21 cellular contexts compared by ENCODE assay signal in genomic region chr17:36851230-36851629, GRCh38.
DNase-seq lines count a peak whose midpoint lies in the region; TF ChIP-seq lines count a peak whose summit lies in the region.
"Had no signal": no experiment of that assay in that cellular context is flagged by ENCODE, and none has a peak within 500 bp of the region (broad histone marks: within the 10 kb centered on the region; RNA-seq: fewer than 3 reads in every experiment).

No MANE protein-coding gene starts in this region.

- BruUV-seq in mammary epithelial cell (replicated peaks; lab: Mats Ljungman, UMichigan) = no TSS peak

- H2BK5ac ChIP-seq in mesendoderm (ENCODE audit: low read length) = peak overlapping the region; percentile 90

- H3K23ac ChIP-seq in mesendoderm (ENCODE audit: low read length) = peak overlapping the region; percentile 83

- H3K4me1 Mint-ChIP-seq in neural progenitor cell = peaks cover 10% of the 10 kb centered on the region

- no peaks in the 10 kb centered on the region for H3F3A ChIP-seq in neural progenitor cell (ENCODE audit: low read depth)

- peaks cover 20% of the 10 kb centered on the region for H3K27me3 Mint-ChIP-seq in neural progenitor cell (ENCODE audit: insufficient read depth, low read depth)
- H3K27me3 Mint-ChIP-seq: activated CD4-positive, alpha-beta T cell treated with anti-CD3 and anti-CD28 coated beads, Interleukin-2, amount 10 ng/mL, durations not matched to agents 24 days and 14 days had no signal

- H2AK5ac ChIP-seq in mesendoderm (ENCODE audit: low read length) = peak overlapping the region; percentile 99

- H3K4me3 ChIP-seq in mammary epithelial cell (replicated peaks in 1 of 3; ENCODE audit: insufficient read depth in 1 of 3, low read depth in 2 of 3, low read length in 3 of 3) (no peak overlapping the region), mesendoderm (ENCODE audit: low read length) (no peak overlapping the region), neural progenitor cell (no peak overlapping the region)
- H3K4me3 ChIP-seq: left lung, prostate gland had no signal

- H2BK15ac ChIP-seq in mesendoderm (replicated peaks; ENCODE audit: low read depth) = no peak overlapping the region

- in situ Hi-C loops in mammary epithelial cell (cut with MboI; ENCODE audit: low sequenced_read_pairs in 2 of 2) = no loop called here

- no peaks in the 10 kb centered on the region for H3K9me3 Mint-ChIP-seq in neural progenitor cell
- H3K9me3 Mint-ChIP-seq: activated naive CD8-positive, alpha-beta T cell treated with anti-CD3 and anti-CD28 coated beads, Interleukin-2, amount 50 U/mL, for 24 hours; CD8-positive, alpha-beta memory T cell had no signal

- H3K4ac ChIP-seq in mesendoderm (ENCODE audit: low read depth, low read length) = peak overlapping the region; percentile 96

- H3K27ac ChIP-seq in mammary epithelial cell (ENCODE audit: insufficient read depth, low read depth, low read length) (no peak overlapping the region), mesendoderm (ENCODE audit: low read depth, low read length) (peak overlapping the region; percentile 87), neural progenitor cell (no peak overlapping the region), caudate nucleus (ENCODE audit: low read depth, low read length) (no peak overlapping the region)
- H3K27ac ChIP-seq: left lung, prostate gland had no signal

- H3K9ac ChIP-seq in mammary epithelial cell (ENCODE audit: insufficient read depth, low read length) = no peak overlapping the region
- H3K9ac ChIP-seq in mesendoderm (ENCODE audit: low read length) = peak overlapping the region; percentile 26
- no peak overlapping the region for H3K9ac ChIP-seq in neural progenitor cell

- no peak overlapping the region for H3K27ac Mint-ChIP-seq in neural progenitor cell
- H3K27ac Mint-ChIP-seq: activated naive CD8-positive, alpha-beta T cell treated with anti-CD3 and anti-CD28 coated beads, Interleukin-2, amount 50 U/mL, for 24 hours; CD8-positive, alpha-beta memory T cell had no signal

- peak overlapping the region; percentile 1 for H3K4me2 ChIP-seq in mammary epithelial cell (ENCODE audit: insufficient read depth, low read depth, low read length)
- H3K4me2 ChIP-seq in mesendoderm (ENCODE audit: low read length) = no peak overlapping the region
- no peak overlapping the region for H3K4me2 ChIP-seq in neural progenitor cell

- H3K36me3 ChIP-seq in mammary epithelial cell (ENCODE audit: insufficient read depth, low read length) (no peaks in the 10 kb centered on the region), mesendoderm (ENCODE audit: control insufficient read depth, insufficient read depth, low read length) (no peaks in the 10 kb centered on the region), neural progenitor cell (no peaks in the 10 kb centered on the region)
- H3K36me3 ChIP-seq: left lung, prostate gland had no signal

- H3K4me3 Mint-ChIP-seq in neural progenitor cell = no peak overlapping the region
- H3K4me3 Mint-ChIP-seq: activated naive CD8-positive, alpha-beta T cell treated with anti-CD3 and anti-CD28 coated beads, Interleukin-2, amount 50 U/mL, for 24 hours; CD8-positive, alpha-beta memory T cell; naive thymus-derived CD4-positive, alpha-beta T cell had no signal

- dilution Hi-C loops in mammary epithelial cell (cut with HindIII; ENCODE audit: low sequenced_read_pairs) = no loop called here

- no peaks in the 10 kb centered on the region for H3K79me1 ChIP-seq in mesendoderm (ENCODE audit: low read length)

- H3K18ac ChIP-seq in mesendoderm (ENCODE audit: low read length) = peak overlapping the region; percentile 28

- H4K20me1 ChIP-seq in mammary epithelial cell (ENCODE audit: insufficient read depth, low read length) (no peaks in the 10 kb centered on the region), neural progenitor cell (ENCODE audit: low read depth) (no peaks in the 10 kb centered on the region)

- no peaks in the 10 kb centered on the region for H3K27me3 ChIP-seq in mammary epithelial cell (ENCODE audit: insufficient read depth, low read length)
- H3K27me3 ChIP-seq in mesendoderm (ENCODE audit: insufficient read depth, low read length, poor library complexity) = no peaks in the 10 kb centered on the region
- no peaks in the 10 kb centered on the region for H3K27me3 ChIP-seq in neural progenitor cell

- H3K36me3 Mint-ChIP-seq in neural progenitor cell = no peaks in the 10 kb centered on the region
- H3K36me3 Mint-ChIP-seq: CD8-positive, alpha-beta memory T cell; naive thymus-derived CD4-positive, alpha-beta T cell had no signal

- H3K79me2 ChIP-seq in mammary epithelial cell (ENCODE audit: insufficient read depth, low read length) = no peaks in the 10 kb centered on the region
- no peaks in the 10 kb centered on the region for H3K79me2 ChIP-seq in mesendoderm (ENCODE audit: control insufficient read depth, insufficient read depth, low read length)
- H3K79me2 ChIP-seq in neural progenitor cell (ENCODE audit: low read depth) = no peaks in the 10 kb centered on the region

- peak overlapping the region; percentile 88 for H3K56ac ChIP-seq in mesendoderm (ENCODE audit: low read length)

- H2BK120ac ChIP-seq in mesendoderm (ENCODE audit: low read depth, low read length) = peak overlapping the region; percentile 7

- WGBS in mammary epithelial cell (ENCODE audit: low coverage, missing lambda C conversion rate) = 66% methylated on average over 7 of the region's 7 CpGs
- WGBS in mesendoderm (ENCODE audit: extremely low coverage, insufficient coverage, low lambda C conversion rate) = no CpG with 5 or more reads among the region's 7 CpGs

- CTCF ChIA-PET in mammary epithelial cell (lab: Charles Lee; ENCODE audit: low non-redundant PET) = no interaction called here

- no peaks in the 10 kb centered on the region for H3K9me3 ChIP-seq in mammary epithelial cell (replicated peaks; ENCODE audit: insufficient read depth, low read length)
- H3K9me3 ChIP-seq in neural progenitor cell (ENCODE audit: low read depth) = no peaks in the 10 kb centered on the region
- H3K9me3 ChIP-seq: left lung, prostate gland had no signal

- H2AFZ ChIP-seq in mammary epithelial cell (ENCODE audit: low read depth, low read length) (no peak overlapping the region), neural progenitor cell (replicated peaks) (no peak overlapping the region)

- DNase-seq in GM04503 (ENCODE audit: low read depth) (peak; percentile 8), LoVo (ENCODE audit: low spot score) (peak; percentile 64), mammary epithelial cell (peak; percentile 43), mesendoderm (no peak), neural progenitor cell (ENCODE audit: low spot score) (no peak), GM03348 (ENCODE audit: low spot score) (no peak), caudate nucleus (lab: John Stamatoyannopoulos, UW) (no peak)
- DNase-seq: activated CD4-positive, alpha-beta T cell treated with anti-CD3 and anti-CD28 coated beads, Interleukin-2, amount 10 ng/mL, durations not matched to agents 24 days and 14 days; activated naive CD8-positive, alpha-beta T cell treated with anti-CD3 and anti-CD28 coated beads, Interleukin-2, amount 50 U/mL, for 24 hours; CD8-positive, alpha-beta memory T cell; erythroblast; GF-D8; hypothalamus; left lung; naive thymus-derived CD4-positive, alpha-beta T cell; NCI-H2029 treated with DMSO at 0.1 percent for 48 hours; NCI-H69; Right ventricle myocardium superior; stimulated activated CD4-positive, alpha-beta T cell treated with anti-CD3 and anti-CD28 coated beads, Interleukin-12 subunit alpha, Interleukin-12 subunit beta, amount 100 ng/mL, for 4 hours; T-helper 9 cell had no signal

- intact Hi-C loops in mammary epithelial cell (cut with micrococcal nuclease) = loop anchor here (10.0 kb wide), 1 partner anchor 634 kb away; the partner anchor contains the start of gene DUSP14

- H4K8ac ChIP-seq in mesendoderm (ENCODE audit: low read depth, low read length) = no peak overlapping the region

- peak overlapping the region; percentile 71 for H4K5ac ChIP-seq in mesendoderm (ENCODE audit: low read length)

- no peak for TF ChIP-seq CTCF in mammary epithelial cell (conservative IDR thresholded peaks at IDR 0.05 in 1 of 2, IDR thresholded peaks at IDR 0.05 in 1 of 2; ENCODE audit: extremely low read depth in 1 of 2, insufficient read depth in 1 of 2, low read depth in 1 of 2, low read length in 2 of 2)
- no peak for TF ChIP-seq CTCF in neural progenitor cell (IDR thresholded peaks at IDR 0.05)

- H3K4me1 ChIP-seq in mammary epithelial cell (ENCODE audit: insufficient read depth, low read length) (peaks cover 34% of the 10 kb centered on the region), mesendoderm (ENCODE audit: control insufficient read depth, low read depth, low read length) (peaks cover 27% of the 10 kb centered on the region), neural progenitor cell (peaks cover 4% of the 10 kb centered on the region)
- H3K4me1 ChIP-seq: left lung, prostate gland had no signal

Comparison
In these comparisons a context has a peak if more than half of its experiments do, and no peak if none do; other contexts are left out.
1. DNase-seq: peak in GM04503 (single experiment), LoVo (single experiment) and mammary epithelial cell (single experiment); none in mesendoderm (single experiment), neural progenitor cell (single experiment), GM03348 (single experiment) and caudate nucleus (0 of 61).